ENCODE assay signal across 1 cellular context in the genomic region with DNA sequence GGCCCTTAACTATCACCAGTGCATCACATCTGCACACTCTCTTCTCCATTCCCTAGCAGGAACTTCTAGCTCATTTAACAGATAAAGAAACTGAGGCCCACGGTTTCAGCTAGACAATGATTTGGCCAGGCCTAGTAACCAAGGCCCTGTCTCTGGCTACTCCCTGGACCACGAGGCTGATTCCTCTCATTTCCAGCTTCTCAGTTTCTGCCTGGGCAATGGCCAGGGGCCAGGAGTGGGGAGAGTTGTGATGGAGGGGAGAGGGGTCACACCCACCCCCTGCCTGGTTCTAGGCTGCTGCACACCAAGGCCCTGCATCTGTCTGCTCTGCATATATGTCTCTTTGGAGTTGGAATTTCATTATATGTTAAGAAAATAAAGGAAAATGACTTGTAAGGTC.
TF ChIP-seq lines count a peak whose summit lies in the region.

No MANE protein-coding gene starts in this region.

TF ChIP-seq in HepG2, 621 proteins besides CTCF, POLR2A, EP300 and RAD21:
- TF ChIP-seq HDAC1 (CRISPR knock-in tag; IDR thresholded peaks at IDR 0.05) (no peak), ZNF468 (CRISPR knock-in tag; IDR thresholded peaks at IDR 0.05) (no peak), YEATS2 (CRISPR knock-in tag; IDR thresholded peaks at IDR 0.05; ENCODE audit: borderline replicate concordance) (no peak), TCF7L2 (IDR thresholded peaks at IDR 0.05; ENCODE audit: low read depth, low read length) (no peak), RBAK (CRISPR knock-in tag; IDR thresholded peaks at IDR 0.05) (no peak)
- TF ChIP-seq, protein P1, sequence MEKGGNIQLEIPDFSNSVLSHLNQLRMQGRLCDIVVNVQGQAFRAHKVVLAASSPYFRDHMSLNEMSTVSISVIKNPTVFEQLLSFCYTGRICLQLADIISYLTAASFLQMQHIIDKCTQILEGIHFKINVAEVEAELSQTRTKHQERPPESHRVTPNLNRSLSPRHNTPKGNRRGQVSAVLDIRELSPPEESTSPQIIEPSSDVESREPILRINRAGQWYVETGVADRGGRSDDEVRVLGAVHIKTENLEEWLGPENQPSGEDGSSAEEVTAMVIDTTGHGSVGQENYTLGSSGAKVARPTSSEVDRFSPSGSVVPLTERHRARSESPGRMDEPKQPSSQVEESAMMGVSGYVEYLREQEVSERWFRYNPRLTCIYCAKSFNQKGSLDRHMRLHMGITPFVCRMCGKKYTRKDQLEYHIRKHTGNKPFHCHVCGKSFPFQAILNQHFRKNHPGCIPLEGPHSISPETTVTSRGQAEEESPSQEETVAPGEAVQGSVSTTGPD (CRISPR knock-in tag; IDR thresholded peaks at IDR 0.05) = no peak
- TF ChIP-seq, protein P2, sequence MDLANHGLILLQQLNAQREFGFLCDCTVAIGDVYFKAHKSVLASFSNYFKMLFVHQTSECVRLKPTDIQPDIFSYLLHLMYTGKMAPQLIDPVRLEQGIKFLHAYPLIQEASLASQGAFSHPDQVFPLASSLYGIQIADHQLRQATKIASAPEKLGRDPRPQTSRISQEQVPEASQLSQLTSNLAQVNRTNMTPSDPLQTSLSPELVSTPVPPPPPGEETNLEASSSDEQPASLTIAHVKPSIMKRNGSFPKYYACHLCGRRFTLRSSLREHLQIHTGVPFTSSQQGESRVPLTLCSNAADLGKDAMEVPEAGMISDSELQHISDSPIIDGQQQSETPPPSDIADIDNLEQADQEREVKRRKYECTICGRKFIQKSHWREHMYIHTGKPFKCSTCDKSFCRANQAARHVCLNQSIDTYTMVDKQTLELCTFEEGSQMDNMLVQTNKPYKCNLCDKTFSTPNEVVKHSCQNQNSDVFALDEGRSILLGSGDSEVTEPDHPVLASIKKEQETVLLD (CRISPR knock-in tag; IDR thresholded peaks at IDR 0.05; ENCODE audit: low read depth) = no peak
